8 cellular contexts compared by ENCODE assay signal in the genomic region with DNA sequence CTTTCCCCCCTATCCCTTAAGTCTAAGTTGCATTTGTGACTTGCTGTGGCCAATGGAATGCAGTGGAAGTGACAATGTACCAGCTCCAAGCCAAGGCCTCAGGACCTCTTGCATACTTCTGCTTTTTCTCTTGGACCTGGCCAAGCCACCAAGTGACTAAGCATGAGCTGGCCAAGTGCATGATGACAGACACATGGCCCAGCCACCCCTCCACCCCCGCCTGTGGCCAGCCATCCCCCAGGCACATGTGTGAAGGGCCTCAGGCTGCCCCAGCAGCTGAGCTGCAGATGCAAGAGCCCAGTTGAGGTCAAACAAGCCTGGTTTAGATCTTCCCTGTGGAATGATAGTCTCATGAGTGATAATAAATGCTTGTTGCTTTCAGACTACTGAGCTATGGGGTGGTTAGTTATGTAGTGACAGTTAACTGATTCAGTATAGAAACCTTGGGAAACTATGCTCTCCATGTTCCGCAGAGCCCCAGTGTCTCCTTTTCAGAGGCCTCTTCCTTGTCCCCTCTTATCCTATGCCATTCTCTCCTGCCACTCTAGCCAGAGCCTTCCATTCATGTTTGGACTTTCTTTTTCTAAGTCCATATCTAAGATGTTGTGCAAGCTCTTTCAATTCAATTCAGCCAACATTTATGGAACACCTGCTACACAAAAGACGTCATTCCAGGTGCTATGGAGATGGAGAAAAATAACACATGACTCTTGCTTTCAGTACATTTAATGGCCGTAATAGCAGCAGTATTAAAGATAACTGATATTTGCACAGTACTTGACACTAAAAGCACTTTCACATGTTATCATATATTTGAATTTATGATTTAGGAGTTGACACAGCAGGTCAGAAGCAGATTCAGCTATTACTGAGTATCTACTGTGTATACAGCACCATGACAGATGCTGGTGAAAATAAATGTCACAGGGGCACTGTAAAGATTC. TPM values are rescaled to one million over a fixed set of nuclear protein-coding genes. Genes with fewer than 3 reads are reported as not detected.
A peak's percentile ranks its signal among the peaks of the same experiment; 100 is the strongest.
DNase-seq lines count a peak whose midpoint lies in the region; ATAC-seq and TF ChIP-seq lines count a peak whose summit lies in the region.

No MANE protein-coding gene starts in this region.

- no peak overlapping the region for H2AFZ ChIP-seq in HCT116 (ENCODE audit: low read depth, low read length, poor library complexity, severe bottlenecking)

- H3K9me3 ChIP-seq in HCT116 (ENCODE audit: control insufficient read depth in 1 of 2, insufficient read depth in 1 of 2, low read depth in 1 of 2, low read length in 2 of 2) = peaks cover 0 to 2% of the 10 kb centered on the region in 2 experiments; a peak in 1 of 4 replicates

- H3K9ac ChIP-seq in HCT116 (ENCODE audit: low read length) = no peak overlapping the region

- no peak overlapping the region for H3K4me3 ChIP-seq in HCT116 (replicated peaks in 1 of 2; ENCODE audit: low read depth in 1 of 2, low read length in 2 of 2)

- no peak overlapping the region for H3K27ac ChIP-seq in HCT116 (ENCODE audit: low read depth, low read length)

- H3K79me2 ChIP-seq in HCT116 (ENCODE audit: insufficient read depth, low read length) = no peaks in the 10 kb centered on the region

- RAD21 ChIA-PET in HCT116 (lab: Charles Lee; ENCODE audit: low non-redundant PET in 1 of 2, low total read pairs in 2 of 2, uncharacterized antibody in 2 of 2, unreplicated experiment in 2 of 2) = interaction anchor here in 1 of 2 experiments (0.5 kb wide), 1 partner anchor 408 kb away, joined by 3 read pairs; no protein-coding TSS in a partner anchor

- no peaks in the 10 kb centered on the region for H3K9me2 ChIP-seq in HCT116 (ENCODE audit: insufficient read depth)

- BruUV-seq in HCT116 (replicated peaks; lab: Mats Ljungman, UMichigan) = no TSS peak

- peaks cover 5% of the 10 kb centered on the region; the same call in 1 of the 2 replicates for H3K27me3 ChIP-seq in HCT116 (ENCODE audit: insufficient read depth, low read length)

- H3K4me1 ChIP-seq in HCT116 (ENCODE audit: control insufficient read depth in 1 of 2, insufficient read depth in 2 of 2, low read length in 2 of 2) = peaks cover 4 to 16% of the 10 kb centered on the region in 2 experiments

- no peak for TF ChIP-seq POLR2A in HCT116 (IDR thresholded peaks at IDR 0.05; ENCODE audit: borderline replicate concordance, extremely low read depth, insufficient read depth, insufficient read length)

- DNase-seq in HCT116 (ENCODE audit: low read depth, low spot score) (peak; percentile 83), NOMO-1 treated with dmso at 0.1 percent for 144 hours (lab: John Stamatoyannopoulos, UW; ENCODE audit: unreplicated experiment) (peak; percentile 87), epidermal melanocyte (ENCODE audit: insufficient read length, low spot score) (peak; percentile 62), omental fat pad (ENCODE audit: low spot score) (no peak), GM10248 (ENCODE audit: extremely low spot score) (no peak), putamen (ENCODE audit: low spot score) (no peak)

- intact Hi-C loops in HCT116 (cut with micrococcal nuclease) = no loop called here

- CTCF ChIA-PET in HCT116 (lab: Charles Lee) (interaction anchor here (1.0 to 2.2 kb wide), 5 partner anchors 8 to 282 kb away, joined by 3 to 17 read pairs (median 7); no protein-coding TSS in a partner anchor), GM10248 (lab: Yijun Ruan, JAX) (interaction anchor here (1.5 to 2.6 kb wide), 3 partner anchors 10 to 14 kb away, joined by 4 to 14 read pairs (median 5); no protein-coding TSS in a partner anchor)

- ATAC-seq in HCT116 (peak; percentile 94), omental fat pad (ENCODE audit: low FRiP score) (peak; percentile 67), GM21390 (IDR thresholded peaks at IDR 0.05; ENCODE audit: unreplicated experiment) (no peak), GM21447 (IDR thresholded peaks at IDR 0.05; ENCODE audit: unreplicated experiment) (no peak)

- peak overlapping the region; percentile 33 for H3K4me2 ChIP-seq in HCT116 (ENCODE audit: low read length)

- TF ChIP-seq CTCF in HCT116 (IDR thresholded peaks at IDR 0.05 in 2 of 3, conservative IDR thresholded peaks at IDR 0.05 in 1 of 3; ENCODE audit: borderline replicate concordance in 1 of 3, insufficient read depth in 1 of 3, low read depth in 2 of 3, low read length in 2 of 3) = no peak
- TF ChIP-seq CTCF in omental fat pad (IDR thresholded peaks at IDR 0.05) = no peak
- no peak for TF ChIP-seq CTCF in GM10248 (IDR thresholded peaks at IDR 0.05; ENCODE audit: control extremely low read depth, extremely low read depth, low read depth, missing control alignments)

- no peaks in the 10 kb centered on the region for H3K36me3 ChIP-seq in HCT116 (ENCODE audit: control insufficient read depth in 1 of 2, insufficient read depth in 2 of 2, low read length in 2 of 2)

- POLR2A ChIA-PET in HCT116 (lab: Charles Lee) (interaction anchor here (0.8 kb wide), 2 partner anchors 10 to 58 kb away, joined by 3 read pairs; no protein-coding TSS in a partner anchor), GM10248 (lab: Yijun Ruan, JAX) (no interaction called here)

- TF ChIP-seq RAD21 in HCT116 (IDR thresholded peaks at IDR 0.05; ENCODE audit: low read depth) = no peak

- no peaks in the 10 kb centered on the region for H4K20me1 ChIP-seq in HCT116 (ENCODE audit: insufficient read depth)

TF ChIP-seq in HCT116, 20 proteins besides CTCF, POLR2A, EP300 and RAD21 (continues in another document):
- TF ChIP-seq CEBPB (IDR thresholded peaks at IDR 0.05; ENCODE audit: low read depth) (peak; percentile 79), TCF7L2 (IDR thresholded peaks at IDR 0.05; ENCODE audit: borderline replicate concordance, extremely low read depth, insufficient read depth, insufficient read length) (no peak), EGR1 (IDR thresholded peaks at IDR 0.05; ENCODE audit: low read depth) (peak; percentile 97), ATF3 (IDR thresholded peaks at IDR 0.05) (no peak), SP1 (IDR thresholded peaks at IDR 0.05; ENCODE audit: low read depth) (peak; percentile 91), POLR2AphosphoS5 (IDR thresholded peaks at IDR 0.05; ENCODE audit: low read depth, low read length) (peak; percentile 56; the same call in 1 of the 2 replicates), JUND (IDR thresholded peaks at IDR 0.05) (peak; percentile 90), ZFX (IDR thresholded peaks at IDR 0.05) (no peak), ZNF274 (IDR thresholded peaks at IDR 0.05; ENCODE audit: low read depth, low read length) (no peak), YY1 (IDR thresholded peaks at IDR 0.05; ENCODE audit: extremely low read depth, insufficient replicate concordance, low read depth, low read length) (peak; percentile 31), EZH2phosphoT487 (IDR thresholded peaks at IDR 0.05; ENCODE audit: borderline replicate concordance) (no peak), ELF1 (IDR thresholded peaks at IDR 0.05; ENCODE audit: borderline replicate concordance, low read depth) (no peak), SRF (IDR thresholded peaks at IDR 0.05; ENCODE audit: low read depth) (peak; percentile 81), CBX3 (IDR thresholded peaks at IDR 0.05; ENCODE audit: low read depth) (peak; percentile 93)
- TF ChIP-seq, protein P1, sequence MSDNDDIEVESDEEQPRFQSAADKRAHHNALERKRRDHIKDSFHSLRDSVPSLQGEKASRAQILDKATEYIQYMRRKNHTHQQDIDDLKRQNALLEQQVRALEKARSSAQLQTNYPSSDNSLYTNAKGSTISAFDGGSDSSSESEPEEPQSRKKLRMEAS (IDR thresholded peaks at IDR 0.05) = peak; percentile 99
- TF ChIP-seq, protein P2, sequence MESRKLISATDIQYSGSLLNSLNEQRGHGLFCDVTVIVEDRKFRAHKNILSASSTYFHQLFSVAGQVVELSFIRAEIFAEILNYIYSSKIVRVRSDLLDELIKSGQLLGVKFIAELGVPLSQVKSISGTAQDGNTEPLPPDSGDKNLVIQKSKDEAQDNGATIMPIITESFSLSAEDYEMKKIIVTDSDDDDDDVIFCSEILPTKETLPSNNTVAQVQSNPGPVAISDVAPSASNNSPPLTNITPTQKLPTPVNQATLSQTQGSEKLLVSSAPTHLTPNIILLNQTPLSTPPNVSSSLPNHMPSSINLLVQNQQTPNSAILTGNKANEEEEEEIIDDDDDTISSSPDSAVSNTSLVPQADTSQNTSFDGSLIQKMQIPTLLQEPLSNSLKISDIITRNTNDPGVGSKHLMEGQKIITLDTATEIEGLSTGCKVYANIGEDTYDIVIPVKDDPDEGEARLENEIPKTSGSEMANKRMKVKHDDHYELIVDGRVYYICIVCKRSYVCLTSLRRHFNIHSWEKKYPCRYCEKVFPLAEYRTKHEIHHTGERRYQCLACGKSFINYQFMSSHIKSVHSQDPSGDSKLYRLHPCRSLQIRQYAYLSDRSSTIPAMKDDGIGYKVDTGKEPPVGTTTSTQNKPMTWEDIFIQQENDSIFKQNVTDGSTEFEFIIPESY (IDR thresholded peaks at IDR 0.05; ENCODE audit: extremely low read depth, insufficient replicate concordance, low read length) = peak; percentile 48

RNA-seq across cellular contexts. Expression of gene LOXL4, which starts 55.5 kb away (rescaled TPM):
- 1.3 TPM for total RNA-seq in HCT116 (2021; ENCODE audit: unreplicated experiment)
- 1.8 and 2.2 TPM in 2 replicates for polyA plus RNA-seq in HCT116 (2012)
- total RNA-seq in omental fat pad = 10 to 100 TPM in 1 of 4 donors, 1 to 10 TPM in 3; 3.3 to 13.0 (median 7.0) TPM

Comparison
In these comparisons a context has a peak if more than half of its experiments do, and no peak if none do; other contexts are left out.
1. ATAC-seq: peak in HCT116 (single experiment) and omental fat pad (single experiment); none in GM21390 (single experiment) and GM21447 (single experiment).
2. DNase-seq: peak in HCT116 (single experiment), NOMO-1 treated with dmso at 0.1 percent for 144 hours (single experiment) and epidermal melanocyte (single experiment); none in omental fat pad (single experiment), GM10248 (single experiment) and putamen (single experiment).